Comparison of ENCODE assay signal across 17 cellular contexts in genomic region chr3:189576486-189576885, GRCh38. TPM values are rescaled to one million over a fixed set of nuclear protein-coding genes. Genes with fewer than 3 reads are reported as not detected.
DNase-seq lines count a peak whose midpoint lies in the region; ATAC-seq and TF ChIP-seq lines count a peak whose summit lies in the region.
"Had no signal": no experiment of that assay in that cellular context is flagged by ENCODE, and none has a peak within 500 bp of the region (broad histone marks: within the 10 kb centered on the region; RNA-seq: fewer than 3 reads in every experiment).

No MANE protein-coding gene starts in this region.

- POLR2A ChIA-PET in activated CD4-positive, alpha-beta T cell treated with anti-CD3 and anti-CD28 coated beads for 36 hours (lab: Charles Lee), result no interaction called here

- peak overlapping the region; percentile 20 for H3K27ac Mint-ChIP-seq in activated CD4-positive, alpha-beta T cell treated with anti-CD3 and anti-CD28 coated beads for 36 hours
- peak overlapping the region; percentile 89 for H3K27ac Mint-ChIP-seq in stimulated activated naive CD8-positive, alpha-beta T cell treated with anti-CD3 and anti-CD28 coated beads, Interleukin-15, Interleukin-2, amounts not matched to agents 100 ng/mL and 50 ng/mL, for 24 hours
- peak overlapping the region; percentile 89 for H3K27ac Mint-ChIP-seq in activated naive CD8-positive, alpha-beta T cell treated with anti-CD3 and anti-CD28 coated beads for 36 hours
- H3K27ac Mint-ChIP-seq: B cell; CD8-positive, alpha-beta T cell; IgD-negative memory B cell had no signal

- no peak for TF ChIP-seq CTCF in upper lobe of left lung (IDR thresholded peaks at IDR 0.05)

- no peak for DNase-seq in activated CD4-positive, alpha-beta T cell treated with anti-CD3 and anti-CD28 coated beads for 36 hours
- no peak for DNase-seq in activated CD4-positive, alpha-beta T cell treated with anti-CD3 and anti-CD28 coated beads, Interleukin-2, amount 50 U/mL, for 48 hours
- no peak for DNase-seq in stimulated activated naive CD8-positive, alpha-beta T cell treated with anti-CD3 and anti-CD28 coated beads, Interleukin-15, Interleukin-2, amounts not matched to agents 100 U/mL and 50 U/mL, for 24 hours
- DNase-seq in activated naive CD8-positive, alpha-beta T cell treated with anti-CD3 and anti-CD28 coated beads for 36 hours, result no peak
- DNase-seq in glomerular visceral epithelial cell (ENCODE audit: extremely low spot score) (no peak), upper lobe of left lung (no peak)
- DNase-seq: CD8-positive, alpha-beta T cell; COR-L47; DMS 273 treated with DMSO at 0.1 percent for 48 hours; HCEC 1CT had no signal

- H3K4me3 ChIP-seq in upper lobe of left lung, result no peak overlapping the region
- H3K4me3 ChIP-seq: BLaER1 treated with 17β-estradiol and CSF1 and Interleukin-3, amounts not matched to agents 10 nM and 100 nM had no signal

- H3K27me3 ChIP-seq in upper lobe of left lung, result no peaks in the 10 kb centered on the region
- H3K27me3 ChIP-seq: BLaER1 treated with 17β-estradiol and CSF1 and Interleukin-3, amounts not matched to agents 10 nM and 100 nM had no signal

- no peaks in the 10 kb centered on the region for H3K36me3 ChIP-seq in upper lobe of left lung
- H3K36me3 ChIP-seq: BLaER1 treated with 17β-estradiol and CSF1 and Interleukin-3, amounts not matched to agents 10 nM and 100 nM had no signal

- H3K36me3 Mint-ChIP-seq in activated CD4-positive, alpha-beta T cell treated with anti-CD3 and anti-CD28 coated beads for 36 hours (ENCODE audit: low read depth), result peaks cover 3% of the 10 kb centered on the region
- H3K36me3 Mint-ChIP-seq in stimulated activated naive CD8-positive, alpha-beta T cell treated with anti-CD3 and anti-CD28 coated beads, Interleukin-15, Interleukin-2, amounts not matched to agents 100 ng/mL and 50 ng/mL, for 24 hours (ENCODE audit: low read depth), result no peaks in the 10 kb centered on the region
- H3K36me3 Mint-ChIP-seq in activated naive CD8-positive, alpha-beta T cell treated with anti-CD3 and anti-CD28 coated beads for 36 hours, result peaks cover 10% of the 10 kb centered on the region
- H3K36me3 Mint-ChIP-seq: CD8-positive, alpha-beta T cell; IgD-negative memory B cell had no signal

- no peak for TF ChIP-seq EP300 in upper lobe of left lung (IDR thresholded peaks at IDR 0.05)

- H3K9me3 Mint-ChIP-seq in activated CD4-positive, alpha-beta T cell treated with anti-CD3 and anti-CD28 coated beads for 36 hours (ENCODE audit: low read depth), result no peaks in the 10 kb centered on the region
- H3K9me3 Mint-ChIP-seq in stimulated activated naive CD8-positive, alpha-beta T cell treated with anti-CD3 and anti-CD28 coated beads, Interleukin-15, Interleukin-2, amounts not matched to agents 100 ng/mL and 50 ng/mL, for 24 hours, result peaks cover 5% of the 10 kb centered on the region
- H3K9me3 Mint-ChIP-seq in activated naive CD8-positive, alpha-beta T cell treated with anti-CD3 and anti-CD28 coated beads for 36 hours, result peaks cover 9% of the 10 kb centered on the region
- H3K9me3 Mint-ChIP-seq: CD8-positive, alpha-beta T cell had no signal

- no peak for ATAC-seq in activated CD4-positive, alpha-beta T cell treated with anti-CD3 and anti-CD28 coated beads for 36 hours
- ATAC-seq in stimulated activated naive CD8-positive, alpha-beta T cell treated with anti-CD3 and anti-CD28 coated beads, Interleukin-15, Interleukin-2, amounts not matched to agents 100 U/mL and 50 U/mL, for 24 hours, result no peak
- ATAC-seq in HG03342 (IDR thresholded peaks at IDR 0.05; ENCODE audit: unreplicated experiment) (no peak), upper lobe of left lung (ENCODE audit: low FRiP score in 2 of 2) (no peak)
- ATAC-seq: CD8-positive, alpha-beta T cell had no signal

- H3K4me1 Mint-ChIP-seq in activated CD4-positive, alpha-beta T cell treated with anti-CD3 and anti-CD28 coated beads for 36 hours, result peaks cover 32% of the 10 kb centered on the region
- peaks cover 50% of the 10 kb centered on the region for H3K4me1 Mint-ChIP-seq in stimulated activated naive CD8-positive, alpha-beta T cell treated with anti-CD3 and anti-CD28 coated beads, Interleukin-15, Interleukin-2, amounts not matched to agents 100 ng/mL and 50 ng/mL, for 24 hours (ENCODE audit: low read depth)
- peaks cover 33% of the 10 kb centered on the region for H3K4me1 Mint-ChIP-seq in activated naive CD8-positive, alpha-beta T cell treated with anti-CD3 and anti-CD28 coated beads for 36 hours

- CTCF ChIA-PET in activated CD4-positive, alpha-beta T cell treated with anti-CD3 and anti-CD28 coated beads for 36 hours (lab: Charles Lee), result interaction anchor here (0.6 to 1.4 kb wide), 2 partner anchors 9 to 22 kb away, joined by 3 read pairs; no protein-coding TSS in a partner anchor

- no peaks in the 10 kb centered on the region for H3K9me3 ChIP-seq in upper lobe of left lung

- H3K27me3 Mint-ChIP-seq in activated CD4-positive, alpha-beta T cell treated with anti-CD3 and anti-CD28 coated beads for 36 hours, result no peaks in the 10 kb centered on the region
- no peaks in the 10 kb centered on the region for H3K27me3 Mint-ChIP-seq in stimulated activated naive CD8-positive, alpha-beta T cell treated with anti-CD3 and anti-CD28 coated beads, Interleukin-15, Interleukin-2, amounts not matched to agents 100 ng/mL and 50 ng/mL, for 24 hours
- H3K27me3 Mint-ChIP-seq in activated naive CD8-positive, alpha-beta T cell treated with anti-CD3 and anti-CD28 coated beads for 36 hours, result no peaks in the 10 kb centered on the region
- H3K27me3 Mint-ChIP-seq: B cell, IgD-negative memory B cell had no signal

- intact Hi-C loops in activated CD4-positive, alpha-beta T cell treated with anti-CD3 and anti-CD28 coated beads for 36 hours (cut with DNase I, micrococcal nuclease), result no loop called here

- 48 to 85% methylated on average over 1 of the region's 1 CpG for WGBS in upper lobe of left lung, 2 donors

- no peak for TF ChIP-seq POLR2A in upper lobe of left lung (IDR thresholded peaks at IDR 0.05)

- no peaks in the 10 kb centered on the region for H3K4me1 ChIP-seq in upper lobe of left lung
- H3K4me1 ChIP-seq: BLaER1 treated with 17β-estradiol and CSF1 and Interleukin-3, amounts not matched to agents 10 nM and 100 nM had no signal

- no peak overlapping the region for H3K27ac ChIP-seq in upper lobe of left lung
- H3K27ac ChIP-seq: 22Rv1; BLaER1 treated with 17β-estradiol and CSF1 and Interleukin-3, amounts not matched to agents 10 nM and 100 nM; HL-60 had no signal

- no peak overlapping the region for H3K4me3 Mint-ChIP-seq in activated CD4-positive, alpha-beta T cell treated with anti-CD3 and anti-CD28 coated beads for 36 hours
- no peak overlapping the region for H3K4me3 Mint-ChIP-seq in stimulated activated naive CD8-positive, alpha-beta T cell treated with anti-CD3 and anti-CD28 coated beads, Interleukin-15, Interleukin-2, amounts not matched to agents 100 ng/mL and 50 ng/mL, for 24 hours
- no peak overlapping the region for H3K4me3 Mint-ChIP-seq in activated naive CD8-positive, alpha-beta T cell treated with anti-CD3 and anti-CD28 coated beads for 36 hours
- H3K4me3 Mint-ChIP-seq: B cell; CD8-positive, alpha-beta T cell; IgD-negative memory B cell had no signal

RNA-seq across cellular contexts. Expression of gene TP63, which starts 54.7 kb away (rescaled TPM):
- total RNA-seq in activated CD4-positive, alpha-beta T cell treated with anti-CD3 and anti-CD28 coated beads for 36 hours, result under 1 TPM; 0.33 to 0.46 TPM
- total RNA-seq in activated naive CD8-positive, alpha-beta T cell treated with anti-CD3 and anti-CD28 coated beads for 36 hours, result not detected
- total RNA-seq in upper lobe of left lung, result 1 to 10 TPM; 1.0 to 8.8 (median 2.8) TPM
- total RNA-seq: CD8-positive, alpha-beta T cell had no signal

Comparison
In these comparisons a context has a peak if more than half of its experiments do, and no peak if none do; other contexts are left out.
1. H3K27ac Mint-ChIP-seq: peak in every context shown above with its lines; median percentile 89 in stimulated activated naive CD8-positive, alpha-beta T cell treated with anti-CD3 and anti-CD28 coated beads, Interleukin-15, Interleukin-2, amounts not matched to agents 100 ng/mL and 50 ng/mL, for 24 hours; 89 in activated naive CD8-positive, alpha-beta T cell treated with anti-CD3 and anti-CD28 coated beads for 36 hours; 20 in activated CD4-positive, alpha-beta T cell treated with anti-CD3 and anti-CD28 coated beads for 36 hours.